8 cellular contexts compared by ENCODE assay signal in genomic region chr3:9947025-9947995, GRCh38. TPM values are rescaled to one million over a fixed set of nuclear protein-coding genes. Genes with fewer than 3 reads are reported as not detected.
DNase-seq lines count a peak whose midpoint lies in the region; ATAC-seq and TF ChIP-seq lines count a peak whose summit lies in the region.

No MANE protein-coding gene starts in this region.

- DNase-seq in H7 (peak; percentile 94), SHP77 treated with DMSO at 0.1 percent for 48 hours (lab: John Stamatoyannopoulos, UW) (peak; percentile 60), foreskin keratinocyte (peak in 1 of 2 donors; percentile 59), nucleus accumbens (lab: John Stamatoyannopoulos, UW) (peak in 45 of 56 donors; percentile 27 to 75 (median 57)), NCI-H2227 treated with DMSO at 0.1 percent for 48 hours (lab: John Stamatoyannopoulos, UW) (no peak), NCI-H226 (no peak)
- no peak for DNase-seq in stimulated activated CD4-positive, alpha-beta T cell treated with anti-CD3 and anti-CD28 coated beads, Interleukin-15, amount 100 ng/mL, for 24 hours
- no peak for DNase-seq in activated CD8-positive, alpha-beta memory T cell treated with anti-CD3 and anti-CD28 coated beads, Interleukin-2, amount 50 U/mL, for 48 hours

- no peak overlapping the region for H3K27ac ChIP-seq in foreskin keratinocyte

- peak; percentile 74 for ATAC-seq in foreskin keratinocyte

- H3K4me1 ChIP-seq in foreskin keratinocyte = no peaks in the 10 kb centered on the region

- H3K36me3 ChIP-seq in H7 (replicated peaks; ENCODE audit: control insufficient read depth, insufficient read depth, low read length) = no peaks in the 10 kb centered on the region; the same call in 1 of the 2 replicates

- peak overlapping the region; percentile 63 for H3K4me3 ChIP-seq in H7 (ENCODE audit: insufficient read depth, low read depth, low read length)

- H3K27me3 ChIP-seq in H7 (ENCODE audit: control insufficient read depth, insufficient read depth, low read length) (peaks cover 8% of the 10 kb centered on the region), foreskin keratinocyte (no peaks in the 10 kb centered on the region)

- TF ChIP-seq CTCF in foreskin keratinocyte (conservative IDR thresholded peaks at IDR 0.05) = peak; percentile 72

RNA-seq across cellular contexts. Expression of gene PRRT3, which starts 4.9 kb away (rescaled TPM):
- total RNA-seq in H7 (2014; rRNA removed; shearing (Covaris generic)) = 5.3 and 6.8 TPM in 2 replicates
- total RNA-seq in foreskin keratinocyte = 1.5 and 1.9 TPM in 2 replicates
- 1.3 and 1.4 TPM in 2 replicates for polyA plus RNA-seq in foreskin keratinocyte

RNA-seq across cellular contexts. Expression of gene CRELD1, which starts 13.7 kb away (rescaled TPM):
- 22.2 and 30.2 TPM in 2 replicates for total RNA-seq in H7 (2014; rRNA removed; shearing (Covaris generic))
- 7.9 and 11.3 TPM in 2 replicates for total RNA-seq in foreskin keratinocyte
- polyA plus RNA-seq in foreskin keratinocyte = 8.5 and 12.5 TPM in 2 replicates

RNA-seq across cellular contexts. Expression of gene IL17RC, which starts 30.4 kb away (rescaled TPM):
- 11.6 and 15.3 TPM in 2 replicates for total RNA-seq in H7 (2014; rRNA removed; shearing (Covaris generic))
- total RNA-seq in foreskin keratinocyte = 22.4 and 25.9 TPM in 2 replicates
- 19.5 and 21.8 TPM in 2 replicates for polyA plus RNA-seq in foreskin keratinocyte

RNA-seq across cellular contexts. Expression of gene EMC3, which starts 39.3 kb away (rescaled TPM):
- total RNA-seq in H7 (2014; rRNA removed; shearing (Covaris generic)) = 21.8 and 45.2 TPM in 2 replicates
- 43.4 and 56.1 TPM in 2 replicates for total RNA-seq in foreskin keratinocyte
- 62.2 and 64.3 TPM in 2 replicates for polyA plus RNA-seq in foreskin keratinocyte

RNA-seq across cellular contexts. Expression of gene IL17RE, which starts 44.7 kb away (rescaled TPM):
- 1.5 and 1.9 TPM in 2 replicates for total RNA-seq in H7 (2014; rRNA removed; shearing (Covaris generic))
- 11.4 and 12.8 TPM in 2 replicates for total RNA-seq in foreskin keratinocyte
- 8.1 and 9.9 TPM in 2 replicates for polyA plus RNA-seq in foreskin keratinocyte

Comparison
In these comparisons a context has a peak if more than half of its experiments do, and no peak if none do; other contexts are left out.
1. DNase-seq: peak in H7 (single experiment), SHP77 treated with DMSO at 0.1 percent for 48 hours (single experiment) and nucleus accumbens (45 of 56); none in NCI-H2227 treated with DMSO at 0.1 percent for 48 hours (single experiment), stimulated activated CD4-positive, alpha-beta T cell treated with anti-CD3 and anti-CD28 coated beads, Interleukin-15, amount 100 ng/mL, for 24 hours (single experiment), activated CD8-positive, alpha-beta memory T cell treated with anti-CD3 and anti-CD28 coated beads, Interleukin-2, amount 50 U/mL, for 48 hours (single experiment) and NCI-H226 (single experiment).